In the genomic region with DNA sequence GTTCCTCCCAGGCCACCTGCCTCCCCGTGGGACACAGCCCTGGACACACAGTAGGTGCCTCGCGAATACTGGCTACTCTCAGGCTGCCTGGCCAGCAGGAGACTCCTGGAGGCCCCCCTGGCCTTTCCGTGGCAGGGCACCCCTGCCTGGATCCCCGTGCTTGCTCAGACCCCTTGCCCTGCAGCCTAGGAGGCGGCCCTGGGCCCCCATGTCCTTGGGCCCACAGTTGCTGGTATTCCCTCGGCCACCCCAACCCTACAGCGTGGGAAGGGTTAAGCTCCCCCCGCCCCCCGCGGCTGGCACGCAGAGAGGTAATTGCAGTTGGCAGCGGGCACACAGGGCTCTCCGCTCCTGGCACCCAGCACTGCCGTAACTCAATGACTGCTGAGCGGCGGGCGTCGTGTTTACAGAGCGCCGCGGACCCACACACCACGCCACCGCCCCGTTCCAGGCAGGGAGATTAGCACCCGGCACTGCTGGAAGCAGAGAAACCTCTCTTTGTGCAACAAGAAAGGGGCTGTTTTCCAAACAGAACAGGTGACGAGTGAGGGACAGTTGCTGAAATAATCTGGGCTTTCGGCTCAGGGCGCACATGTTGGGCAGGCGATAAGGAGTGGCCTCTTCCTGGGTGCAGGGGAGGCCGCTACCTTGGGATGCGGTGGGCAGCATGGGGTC, we compare ENCODE assay signal across 7 cellular contexts. TPM values are rescaled to one million over a fixed set of nuclear protein-coding genes. Genes with fewer than 3 reads are reported as not detected.
DNase-seq lines count a peak whose midpoint lies in the region; ATAC-seq and TF ChIP-seq lines count a peak whose summit lies in the region.

No MANE protein-coding gene starts in this region.

- H3K9me3 ChIP-seq in heart right ventricle: no peaks in the 10 kb centered on the region

- ATAC-seq in heart right ventricle (peak in 6 of 8 donors; percentile 16 to 52 (median 30)), GM18868 (IDR thresholded peaks at IDR 0.05; ENCODE audit: unreplicated experiment) (no peak)
- ATAC-seq in stimulated activated effector memory CD8-positive, alpha-beta T cell treated with anti-CD3 and anti-CD28 coated beads, Interleukin-12 subunit alpha, Interleukin-12 subunit beta, amount 100 ng/mL, for 72 hours: peak; percentile 20

- H3K4me1 Mint-ChIP-seq in stimulated activated effector memory CD8-positive, alpha-beta T cell treated with anti-CD3 and anti-CD28 coated beads, Interleukin-12 subunit alpha, Interleukin-12 subunit beta, amount 100 ng/mL, for 72 hours: peaks cover 6% of the 10 kb centered on the region

- no peaks in the 10 kb centered on the region for H3K36me3 Mint-ChIP-seq in stimulated activated effector memory CD8-positive, alpha-beta T cell treated with anti-CD3 and anti-CD28 coated beads, Interleukin-12 subunit alpha, Interleukin-12 subunit beta, amount 100 ng/mL, for 72 hours

- intact Hi-C loops in heart right ventricle (cut with DNase I): loop anchor here in 3 of 10 donors (5.0 to 10.0 kb wide), 3 partner anchors 40 to 47 kb away; no protein-coding TSS in a partner anchor

- H3K4me3 Mint-ChIP-seq in stimulated activated effector memory CD8-positive, alpha-beta T cell treated with anti-CD3 and anti-CD28 coated beads, Interleukin-12 subunit alpha, Interleukin-12 subunit beta, amount 100 ng/mL, for 72 hours: no peak overlapping the region

- 37 to 50% methylated on average over 32 of the region's 32 CpGs for WGBS in heart right ventricle, 2 donors

- peak overlapping the region; percentile 97 for H3K27ac ChIP-seq in HL-60 (replicated peaks)
- H3K27ac ChIP-seq in heart right ventricle: peak overlapping the region in 6 of 10 donors; percentile 9 to 57 (median 33)

- TF ChIP-seq CTCF in HL-60 (IDR thresholded peaks at IDR 0.05; ENCODE audit: insufficient read depth, low read length) (no peak), heart right ventricle (IDR thresholded peaks at IDR 0.05) (no peak)

- H3K4me1 ChIP-seq in heart right ventricle: peaks cover 48 to 67% (median 60%) of the 10 kb centered on the region in 9 donors

- H3K4me3 ChIP-seq in HL-60 (replicated peaks; ENCODE audit: insufficient read depth, low read length) (peak overlapping the region; percentile 19), heart right ventricle (peak overlapping the region in 1 of 10 donors; percentile 4)

- H3K36me3 ChIP-seq in heart right ventricle: no peaks in the 10 kb centered on the region

- H3K27me3 ChIP-seq in HL-60 (ENCODE audit: insufficient read depth, poor library complexity, severe bottlenecking) (no peaks in the 10 kb centered on the region), heart right ventricle (peaks cover 0 to 38% (median 0%) of the 10 kb centered on the region in 7 donors)

- no peaks in the 10 kb centered on the region for H3K9me3 Mint-ChIP-seq in stimulated activated effector memory CD8-positive, alpha-beta T cell treated with anti-CD3 and anti-CD28 coated beads, Interleukin-12 subunit alpha, Interleukin-12 subunit beta, amount 100 ng/mL, for 72 hours

- H3K27ac Mint-ChIP-seq in stimulated activated effector memory CD8-positive, alpha-beta T cell treated with anti-CD3 and anti-CD28 coated beads, Interleukin-12 subunit alpha, Interleukin-12 subunit beta, amount 100 ng/mL, for 72 hours: no peak overlapping the region

- DNase-seq in HL-60 (ENCODE audit: low read depth in 1 of 2, low spot score in 1 of 2): peak in 1 of 2 experiments; percentile 76
- DNase-seq in NCI-H345 treated with DMSO at 0.1 percent for 48 hours (lab: John Stamatoyannopoulos, UW; ENCODE audit: unreplicated experiment): peak; percentile 98
- peak in 1 of 2 donors; percentile 70 for DNase-seq in heart right ventricle
- DNase-seq in stimulated activated effector memory CD8-positive, alpha-beta T cell treated with anti-CD3 and anti-CD28 coated beads, Interleukin-12 subunit alpha, Interleukin-12 subunit beta, amount 100 ng/mL, for 72 hours (ENCODE audit: low spot score in 2 of 2): no peak
- DNase-seq in activated naive CD4-positive, alpha-beta T cell treated with Interleukin-2 at 50 U/mL for 16 hours: no peak
- no peak for DNase-seq in activated CD8-positive, alpha-beta memory T cell treated with anti-CD3 and anti-CD28 coated beads, Interleukin-2, amount 50 U/mL, for 4 hours

RNA-seq across cellular contexts. Expression of gene BAHCC1, which starts 32.3 kb away (rescaled TPM):
- total RNA-seq in heart right ventricle: 10 to 100 TPM in 2 of 10 donors, 1 to 10 TPM in 8; 6.3 to 11.1 (median 9.2) TPM
- 10 to 100 TPM in 1 of 2 donors, 1 to 10 TPM in 1; 4.8 to 13.1 TPM for polyA plus RNA-seq in heart right ventricle
